17 cellular contexts compared by ENCODE assay signal in genomic region chr10:16689636-16690035, GRCh38.
A peak's percentile ranks its signal among the peaks of the same experiment; 100 is the strongest.
DNase-seq lines count a peak whose midpoint lies in the region; TF ChIP-seq lines count a peak whose summit lies in the region.
"Had no signal": no experiment of that assay in that cellular context is flagged by ENCODE, and none has a peak within 500 bp of the region (broad histone marks: within the 10 kb centered on the region; RNA-seq: fewer than 3 reads in every experiment).

No MANE protein-coding gene starts in this region.

- H3K4me2 ChIP-seq in mesendoderm (ENCODE audit: low read length), result no peak overlapping the region
- no peak overlapping the region for H3K4me2 ChIP-seq in trophoblast cell (ENCODE audit: low read length)
- H3K4me2 ChIP-seq: BLaER1 had no signal

- H3K27ac ChIP-seq in mesendoderm (ENCODE audit: low read depth, low read length) (no peak overlapping the region), trophoblast cell (ENCODE audit: low read depth, low read length) (no peak overlapping the region), esophagus muscularis mucosa (replicated peaks in 1 of 4) (no peak overlapping the region)
- H3K27ac ChIP-seq: BLaER1 had no signal

- H3K36me3 ChIP-seq in mesendoderm (ENCODE audit: control insufficient read depth, insufficient read depth, low read length), result no peaks in the 10 kb centered on the region
- peaks cover 0 to 3% of the 10 kb centered on the region in 2 experiments for H3K36me3 ChIP-seq in trophoblast cell (ENCODE audit: control insufficient read depth in 1 of 2, insufficient read depth in 2 of 2, low read length in 2 of 2)
- H3K36me3 ChIP-seq in esophagus muscularis mucosa, result peaks cover 4 to 24% (median 9%) of the 10 kb centered on the region in 4 donors
- H3K36me3 ChIP-seq: BE2C had no signal

- no peak overlapping the region for H3K9ac ChIP-seq in mesendoderm (ENCODE audit: low read length)
- no peak overlapping the region for H3K9ac ChIP-seq in trophoblast cell (ENCODE audit: low read length)
- H3K9ac ChIP-seq: BLaER1 had no signal

- no peak for TF ChIP-seq EP300 in esophagus muscularis mucosa (IDR thresholded peaks at IDR 0.05)

- H3K4me3 ChIP-seq in mesendoderm (ENCODE audit: low read length), result no peak overlapping the region
- H3K4me3 ChIP-seq in trophoblast cell (ENCODE audit: low read depth, low read length), result no peak overlapping the region
- H3K4me3 ChIP-seq in esophagus muscularis mucosa, result no peak overlapping the region
- H3K4me3 ChIP-seq: BLaER1, GM12878 had no signal

- no peak overlapping the region for H3K56ac ChIP-seq in mesendoderm (ENCODE audit: low read length)

- DNase-seq in dermis microvascular lymphatic vessel endothelial cell (ENCODE audit: low read depth in 2 of 2) (peak; percentile 72 to 89), mesendoderm (no peak), trophoblast cell (no peak), G401 (ENCODE audit: low spot score) (no peak), esophagus muscularis mucosa (ENCODE audit: extremely low spot score) (no peak), kidney glomerular epithelial cell (lab: John Stamatoyannopoulos, UW) (no peak)
- DNase-seq: 8988T; ACHN; BE2C; C1 segment of cervical spinal cord; CD4-positive, alpha-beta memory T cell; CD4-positive, CD25-positive, alpha-beta regulatory T cell; CD8-positive, alpha-beta memory T cell; COR-L47; GDM1 had no signal

- no peak overlapping the region for H3K18ac ChIP-seq in mesendoderm (ENCODE audit: low read length)
- no peak overlapping the region for H3K18ac ChIP-seq in trophoblast cell (ENCODE audit: low read length)

- in situ Hi-C loops in G401 (cut with HindIII; ENCODE audit: low sequenced_read_pairs), result no loop called here

- H2BK15ac ChIP-seq in mesendoderm (replicated peaks; ENCODE audit: low read depth), result no peak overlapping the region

- H3K79me1 ChIP-seq in mesendoderm (ENCODE audit: low read length) (no peaks in the 10 kb centered on the region), trophoblast cell (ENCODE audit: low read length) (no peaks in the 10 kb centered on the region)

- no peak overlapping the region for H2AFZ ChIP-seq in trophoblast cell (ENCODE audit: insufficient read depth, low read length, poor library complexity)

- no peak overlapping the region for H4K12ac ChIP-seq in trophoblast cell (ENCODE audit: low read depth, low read length)

- H3K4me1 ChIP-seq in mesendoderm (ENCODE audit: control insufficient read depth, low read depth, low read length) (no peaks in the 10 kb centered on the region), trophoblast cell (ENCODE audit: control insufficient read depth in 1 of 2, insufficient read depth in 2 of 2, low read length in 2 of 2) (no peaks in the 10 kb centered on the region), esophagus muscularis mucosa (no peaks in the 10 kb centered on the region)
- H3K4me1 ChIP-seq: BE2C, BLaER1 had no signal

- no peak overlapping the region for H3K14ac ChIP-seq in trophoblast cell (ENCODE audit: low read length)

- no peak overlapping the region for H4K5ac ChIP-seq in mesendoderm (ENCODE audit: low read length)

- H3K9me3 ChIP-seq in trophoblast cell (ENCODE audit: insufficient read depth, low read depth, low read length), result no peaks in the 10 kb centered on the region
- H3K9me3 ChIP-seq in esophagus muscularis mucosa, result no peaks in the 10 kb centered on the region
- H3K9me3 ChIP-seq: BE2C, BLaER1 had no signal

- H3K23ac ChIP-seq in mesendoderm (ENCODE audit: low read length), result no peak overlapping the region
- H3K23ac ChIP-seq in trophoblast cell (ENCODE audit: low read length), result no peak overlapping the region

- no peak overlapping the region for H2BK120ac ChIP-seq in mesendoderm (ENCODE audit: low read depth, low read length)
- no peak overlapping the region for H2BK120ac ChIP-seq in trophoblast cell (ENCODE audit: insufficient read depth, low read length, poor library complexity)

- H3K27me3 ChIP-seq in mesendoderm (ENCODE audit: insufficient read depth, low read length, poor library complexity) (no peaks in the 10 kb centered on the region), trophoblast cell (ENCODE audit: insufficient read depth, low read length) (no peaks in the 10 kb centered on the region), esophagus muscularis mucosa (no peaks in the 10 kb centered on the region)
- H3K27me3 ChIP-seq: BE2C, BLaER1 had no signal

- H2AK5ac ChIP-seq in mesendoderm (ENCODE audit: low read length) (no peak overlapping the region), trophoblast cell (ENCODE audit: low read length) (no peak overlapping the region)

- no CpG with 5 or more reads among the region's 4 CpGs for WGBS in mesendoderm (ENCODE audit: extremely low coverage, insufficient coverage, low lambda C conversion rate)
- WGBS in trophoblast cell (ENCODE audit: extremely low coverage, insufficient coverage, insufficient read length), result no CpG with 5 or more reads among the region's 4 CpGs
- WGBS in esophagus muscularis mucosa, result 92% methylated on average over 4 of the region's 4 CpGs

- peak overlapping the region; percentile 37 for H4K91ac ChIP-seq in trophoblast cell (ENCODE audit: low read depth, low read length)

- TF ChIP-seq CTCF in esophagus muscularis mucosa (IDR thresholded peaks at IDR 0.05), result no peak

- H3K4ac ChIP-seq in mesendoderm (ENCODE audit: low read depth, low read length), result no peak overlapping the region
- no peak overlapping the region for H3K4ac ChIP-seq in trophoblast cell (ENCODE audit: low read depth, low read length)

- no peak overlapping the region for H2BK5ac ChIP-seq in mesendoderm (ENCODE audit: low read length)
- H2BK5ac ChIP-seq in trophoblast cell (ENCODE audit: low read depth, low read length, poor library complexity), result no peak overlapping the region

- no peak for TF ChIP-seq POLR2A in esophagus muscularis mucosa (IDR thresholded peaks at IDR 0.05; ENCODE audit: low read depth)

- H4K8ac ChIP-seq in mesendoderm (ENCODE audit: low read depth, low read length) (peak overlapping the region; percentile 39), trophoblast cell (ENCODE audit: low read depth, low read length) (no peak overlapping the region)

- intact Hi-C loops in esophagus muscularis mucosa (cut with DNase I), result no loop called here

- H3K79me2 ChIP-seq in mesendoderm (ENCODE audit: control insufficient read depth, insufficient read depth, low read length), result no peaks in the 10 kb centered on the region
- H3K79me2 ChIP-seq in trophoblast cell (ENCODE audit: control insufficient read depth, insufficient read depth, low read length, poor library complexity), result no peaks in the 10 kb centered on the region

- peak overlapping the region; percentile 71 for H2BK12ac ChIP-seq in trophoblast cell (ENCODE audit: low read length)

Comparison
In these comparisons a context has a peak if more than half of its experiments do, and no peak if none do; other contexts are left out.
1. DNase-seq: peak in dermis microvascular lymphatic vessel endothelial cell (2 of 2); none in mesendoderm (single experiment), trophoblast cell (0 of 2), G401 (single experiment), esophagus muscularis mucosa (single experiment) and kidney glomerular epithelial cell (single experiment).